19 cellular contexts compared by ENCODE assay signal in the genomic region with DNA sequence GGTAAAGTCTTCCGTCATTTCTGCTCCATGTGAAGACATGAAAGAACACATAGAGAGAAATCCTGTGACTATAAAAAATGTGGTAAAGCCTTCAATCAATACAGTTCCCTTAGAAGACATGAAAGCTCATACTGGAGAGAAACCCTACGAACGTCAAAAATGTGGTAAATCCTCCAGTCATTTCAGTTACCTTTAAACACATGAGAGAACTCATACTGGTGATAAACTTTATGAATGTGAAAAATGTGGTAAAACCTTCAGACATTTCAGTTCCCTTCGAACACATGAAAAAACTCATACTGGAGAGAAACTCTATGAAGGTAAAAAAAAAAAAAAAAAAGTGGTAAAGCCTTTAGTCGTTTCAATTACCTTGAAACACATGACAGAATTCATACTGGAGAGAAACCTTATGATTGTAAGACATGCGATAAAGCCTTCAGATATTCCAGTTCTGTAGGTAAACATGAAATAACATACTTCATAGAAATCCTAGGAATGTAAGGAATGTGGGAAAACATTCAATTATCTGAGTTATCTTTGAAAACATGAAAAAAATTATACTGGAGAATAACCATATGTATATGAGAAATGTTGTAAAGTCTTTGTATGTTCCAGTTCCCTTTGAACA.
A peak's percentile ranks its signal among the peaks of the same experiment; 100 is the strongest.
DNase-seq lines count a peak whose midpoint lies in the region; ATAC-seq and TF ChIP-seq lines count a peak whose summit lies in the region.
"Had no signal": no experiment of that assay in that cellular context is flagged by ENCODE, and none has a peak within 500 bp of the region (broad histone marks: within the 10 kb centered on the region; RNA-seq: fewer than 3 reads in every experiment).

No MANE protein-coding gene starts in this region.

- peaks cover 17 to 63% of the 10 kb centered on the region in 2 experiments for H3K36me3 ChIP-seq in HCT116 (ENCODE audit: control insufficient read depth in 1 of 2, insufficient read depth in 2 of 2, low read length in 2 of 2)
- H3K36me3 ChIP-seq in adipocyte (ENCODE audit: control insufficient read depth, insufficient read depth, low read length, severe bottlenecking): peaks cover 98% of the 10 kb centered on the region
- H3K36me3 ChIP-seq in endodermal cell (ENCODE audit: control insufficient read depth, insufficient read depth, low read length): peaks cover 74% of the 10 kb centered on the region

- ATAC-seq in HCT116: no peak
- no peak for ATAC-seq in HG03521 (IDR thresholded peaks at IDR 0.05; ENCODE audit: unreplicated experiment)
- no peak for ATAC-seq in HG03354 (IDR thresholded peaks at IDR 0.05; ENCODE audit: poor library complexity, severe bottlenecking, unreplicated experiment)
- ATAC-seq: A549; CD8-positive, alpha-beta T cell; GM23338 had no signal

- H3K27me3 ChIP-seq in HCT116 (ENCODE audit: insufficient read depth, low read length) (no peaks in the 10 kb centered on the region), adipocyte (replicated peaks; ENCODE audit: control insufficient read depth, insufficient read depth, low read length) (no peaks in the 10 kb centered on the region), endodermal cell (ENCODE audit: control insufficient read depth, insufficient read depth, low read length, poor library complexity, severe bottlenecking) (no peaks in the 10 kb centered on the region)

- H3K4me3 Mint-ChIP-seq in endodermal cell: no peak overlapping the region
- H3K4me3 Mint-ChIP-seq: CD14-positive monocyte; CD8-positive, alpha-beta T cell; GM23338; H9; HFFc6 had no signal

- CTCF ChIA-PET in HCT116 (lab: Charles Lee): interaction anchor here (0.7 kb wide), 1 partner anchor 15 kb away, joined by 3 read pairs; no protein-coding TSS in a partner anchor

- no peaks in the 10 kb centered on the region for H3K27me3 Mint-ChIP-seq in endodermal cell (ENCODE audit: insufficient read depth)
- H3K27me3 Mint-ChIP-seq: IgD-negative memory B cell had no signal

- WGBS in endodermal cell (ENCODE audit: insufficient coverage in 1 of 2, insufficient read length in 1 of 2), 2 experiments: 98% methylated on average over 3 of the region's 6 CpGs; no CpG with 5 or more reads in 1 of the 2 experiments

- H3K9me3 Mint-ChIP-seq in endodermal cell: peaks cover 10% of the 10 kb centered on the region

- TF ChIP-seq POLR2A in HCT116 (IDR thresholded peaks at IDR 0.05; ENCODE audit: borderline replicate concordance, extremely low read depth, insufficient read depth, insufficient read length): no peak

- no peak overlapping the region for H3K27ac Mint-ChIP-seq in endodermal cell
- H3K27ac Mint-ChIP-seq: CD14-positive monocyte; CD8-positive, alpha-beta T cell; GM23338; H9; HFFc6; IgD-negative memory B cell had no signal

- POLR2A ChIA-PET in HCT116 (lab: Charles Lee): no interaction called here

- TF ChIP-seq RAD21 in HCT116 (IDR thresholded peaks at IDR 0.05; ENCODE audit: low read depth): no peak

- no peaks in the 10 kb centered on the region for H3K9me2 ChIP-seq in HCT116 (ENCODE audit: insufficient read depth)

- H3K79me2 ChIP-seq in HCT116 (ENCODE audit: insufficient read depth, low read length): no peaks in the 10 kb centered on the region

- intact Hi-C loops in HCT116 (cut with micrococcal nuclease) (no loop called here), posterior cingulate gyrus (cut with DNase I) (no loop called here)

- H3K27ac ChIP-seq in HCT116 (ENCODE audit: low read depth, low read length) (no peak overlapping the region), endodermal cell (ENCODE audit: low read depth, low read length) (no peak overlapping the region)
- H3K27ac ChIP-seq: A549 had no signal

- H3K4me1 ChIP-seq in HCT116 (ENCODE audit: control insufficient read depth in 1 of 2, insufficient read depth in 2 of 2, low read length in 2 of 2) (no peaks in the 10 kb centered on the region), adipocyte (ENCODE audit: control insufficient read depth, insufficient read depth, low read length) (no peaks in the 10 kb centered on the region), endodermal cell (ENCODE audit: control insufficient read depth, insufficient read depth, low read length) (no peaks in the 10 kb centered on the region)
- H3K4me1 ChIP-seq: A549 had no signal

- no peak overlapping the region for H3K4me3 ChIP-seq in HCT116 (replicated peaks in 1 of 2; ENCODE audit: low read depth in 1 of 2, low read length in 2 of 2)
- H3K4me3 ChIP-seq in adipocyte (ENCODE audit: low read length): peak overlapping the region; percentile 65
- peak overlapping the region; percentile 39 for H3K4me3 ChIP-seq in endodermal cell (ENCODE audit: low read length)
- H3K4me3 ChIP-seq: A549, GM23338 had no signal

- H3K9me3 ChIP-seq in HCT116 (ENCODE audit: control insufficient read depth in 1 of 2, insufficient read depth in 1 of 2, low read depth in 1 of 2, low read length in 2 of 2) (peaks cover 0 to 29% of the 10 kb centered on the region in 2 experiments; a peak in 2 of 4 replicates), adipocyte (ENCODE audit: control insufficient read depth, low read length) (peaks cover 88% of the 10 kb centered on the region), endodermal cell (ENCODE audit: control insufficient read depth, low read length) (peaks cover 37% of the 10 kb centered on the region)

- RAD21 ChIA-PET in HCT116 (lab: Charles Lee; ENCODE audit: low non-redundant PET in 1 of 2, low total read pairs in 2 of 2, uncharacterized antibody in 2 of 2, unreplicated experiment in 2 of 2): no interaction called here

- BruUV-seq in HCT116 (replicated peaks; lab: Mats Ljungman, UMichigan): no TSS peak

- H3K4me1 Mint-ChIP-seq in endodermal cell: peaks cover 4% of the 10 kb centered on the region
- H3K4me1 Mint-ChIP-seq: CD14-positive monocyte had no signal

- DNase-seq in HCT116 (ENCODE audit: low read depth, low spot score): no peak
- DNase-seq in adipocyte (ENCODE audit: low read depth): no peak
- DNase-seq in endodermal cell: no peak
- DNase-seq in SKM-1 (lab: John Stamatoyannopoulos, UW; ENCODE audit: unreplicated experiment): no peak
- no peak for DNase-seq in posterior cingulate gyrus
- DNase-seq: CD8-positive, alpha-beta T cell; COR-L47; DMS153; DMS79 treated with DMSO at 0.1 percent for 48 hours; EL; GDM1; H9; HFFc6 had no signal

- no peak overlapping the region for H3K4me2 ChIP-seq in HCT116 (ENCODE audit: low read length)
- H3K4me2 ChIP-seq: A549, GM23338 had no signal

- peaks cover 64% of the 10 kb centered on the region for H3K36me3 Mint-ChIP-seq in endodermal cell (ENCODE audit: low read depth)

- H4K20me1 ChIP-seq in HCT116 (ENCODE audit: insufficient read depth): no peaks in the 10 kb centered on the region

- no peak overlapping the region for H2AFZ ChIP-seq in HCT116 (ENCODE audit: low read depth, low read length, poor library complexity, severe bottlenecking)
- H2AFZ ChIP-seq: GM23338 had no signal

- TF ChIP-seq CTCF in HCT116 (IDR thresholded peaks at IDR 0.05 in 2 of 3, conservative IDR thresholded peaks at IDR 0.05 in 1 of 3; ENCODE audit: borderline replicate concordance in 1 of 3, insufficient read depth in 1 of 3, low read depth in 2 of 3, low read length in 2 of 3): no peak
- TF ChIP-seq CTCF in endodermal cell (conservative IDR thresholded peaks at IDR 0.05): no peak

- H3K9ac ChIP-seq in HCT116 (ENCODE audit: low read length): no peak overlapping the region
- no peak overlapping the region for H3K9ac ChIP-seq in adipocyte (ENCODE audit: low read length)
- no peak overlapping the region for H3K9ac ChIP-seq in endodermal cell (ENCODE audit: extremely low read depth, low read length, poor library complexity, severe bottlenecking)

TF ChIP-seq in HCT116, 20 proteins besides CTCF, POLR2A, EP300 and RAD21:
- no peak for TF ChIP-seq CBX3 (IDR thresholded peaks at IDR 0.05; ENCODE audit: low read depth)
- TF ChIP-seq EGR1 (IDR thresholded peaks at IDR 0.05; ENCODE audit: low read depth): no peak
- no peak for TF ChIP-seq TCF7L2 (IDR thresholded peaks at IDR 0.05; ENCODE audit: borderline replicate concordance, extremely low read depth, insufficient read depth, insufficient read length)
- TF ChIP-seq EZH2phosphoT487 (IDR thresholded peaks at IDR 0.05; ENCODE audit: borderline replicate concordance): no peak
- peak; percentile 71 for TF ChIP-seq ZNF274 (IDR thresholded peaks at IDR 0.05; ENCODE audit: low read depth, low read length)
TF ChIP-seq in HCT116: peak in this region for 1.

Comparison
In these comparisons a context has a peak if more than half of its experiments do, and no peak if none do; other contexts are left out.
1. H3K4me3 ChIP-seq: peak in adipocyte (single experiment) and endodermal cell (single experiment); none in HCT116 (0 of 2).